In genomic region chr3:159805411-159805772, GRCh38 we compare ENCODE assay signal across 12 cellular contexts. TPM values are rescaled to one million over a fixed set of nuclear protein-coding genes. Genes with fewer than 3 reads are reported as not detected.
A peak's percentile ranks its signal among the peaks of the same experiment; 100 is the strongest.
DNase-seq lines count a peak whose midpoint lies in the region; ATAC-seq lines count a peak whose summit lies in the region.
"Had no signal": no experiment of that assay in that cellular context is flagged by ENCODE, and none has a peak within 500 bp of the region (broad histone marks: within the 10 kb centered on the region; RNA-seq: fewer than 3 reads in every experiment).

No MANE protein-coding gene starts in this region.

- DNase-seq in cerebellum (ENCODE audit: low spot score) (no peak), amygdala (lab: John Stamatoyannopoulos, UW) (no peak), RKO (ENCODE audit: low spot score) (no peak), NCI-H146 treated with DMSO at 0.1 percent for 48 hours (lab: John Stamatoyannopoulos, UW; ENCODE audit: unreplicated experiment) (no peak)
- DNase-seq: activated gamma-delta T cell, T-helper 9 cell had no signal

- ATAC-seq in GM19463 (IDR thresholded peaks at IDR 0.05; ENCODE audit: unreplicated experiment) (peak; percentile 4), HG02981 (IDR thresholded peaks at IDR 0.05; ENCODE audit: unreplicated experiment) (peak; percentile 5)

- no peaks in the 10 kb centered on the region for H3K36me3 ChIP-seq in subcutaneous abdominal adipose tissue (ENCODE audit: control insufficient read depth in 5 of 5, insufficient read depth in 5 of 5, low read length in 5 of 5)
- H3K36me3 ChIP-seq: MG63 had no signal

- H3K27ac ChIP-seq in adipose tissue (ENCODE audit: low read depth, low read length) (peak overlapping the region; percentile 7), subcutaneous abdominal adipose tissue (ENCODE audit: low read depth, low read length) (peak overlapping the region; percentile 90)

- H3K4me1 ChIP-seq in subcutaneous abdominal adipose tissue (ENCODE audit: control insufficient read depth in 5 of 5, insufficient read depth in 5 of 5, low read length in 5 of 5): peaks cover 2 to 41% (median 35%) of the 10 kb centered on the region in 5 donors

- H3K9ac ChIP-seq in subcutaneous abdominal adipose tissue (ENCODE audit: low read length in 5 of 5): no peak overlapping the region

- no peak overlapping the region for H3K4me3 ChIP-seq in subcutaneous abdominal adipose tissue (ENCODE audit: low read depth in 1 of 5, low read length in 5 of 5)
- H3K4me3 ChIP-seq: lung, MG63 had no signal

- H3K27me3 ChIP-seq in subcutaneous abdominal adipose tissue (ENCODE audit: control insufficient read depth in 5 of 5, insufficient read depth in 4 of 5, low read length in 5 of 5): no peaks in the 10 kb centered on the region
- H3K27me3 ChIP-seq: MG63 had no signal

- WGBS in adipose tissue, 3 donors: 40 to 95% (median 94%) methylated on average over 1 of the region's 1 CpG

- H3K9me3 ChIP-seq in subcutaneous abdominal adipose tissue (ENCODE audit: control insufficient read depth in 5 of 5, low read length in 5 of 5): no peaks in the 10 kb centered on the region
- H3K9me3 ChIP-seq: MG63 had no signal

RNA-seq across cellular contexts. Expression of gene SCHIP1, which starts 34.3 kb away (rescaled TPM):
- 1 to 10 TPM in 1 of 3 donors, under 1 TPM in 2; 0.22 to 1.3 (median 0.66) TPM for polyA plus RNA-seq in adipose tissue
- total RNA-seq in cerebellum: 57.3 TPM
